ENCODE assay signal across 17 cellular contexts in genomic region chr17:9151091-9151490, GRCh38.
DNase-seq lines count a peak whose midpoint lies in the region; ATAC-seq and TF ChIP-seq lines count a peak whose summit lies in the region.
"Had no signal": no experiment of that assay in that cellular context is flagged by ENCODE, and none has a peak within 500 bp of the region (broad histone marks: within the 10 kb centered on the region; RNA-seq: fewer than 3 reads in every experiment).

No MANE protein-coding gene starts in this region.

- H3K4me3 ChIP-seq in Caco-2 (ENCODE audit: low read depth, low read length), result no peak overlapping the region
- no peak overlapping the region for H3K4me3 ChIP-seq in body of pancreas

- DNase-seq in Caco-2, result peak; percentile 69 to 73
- peak; percentile 95 for DNase-seq in NCI-H146 (lab: John Stamatoyannopoulos, UW)
- DNase-seq in body of pancreas, result peak in 1 of 4 donors; percentile 21
- no peak for DNase-seq in osteocyte (ENCODE audit: extremely low spot score, unreplicated experiment)
- no peak for DNase-seq in T1000 (lab: John Stamatoyannopoulos, UW)
- DNase-seq in activated CD4-positive, alpha-beta T cell treated with anti-CD3 and anti-CD28 coated beads, Interleukin-2, amount 50 U/mL, for 1 hour, result no peak
- DNase-seq in type B pancreatic cell (ENCODE audit: extremely low spot score, unreplicated experiment), result no peak
- no peak for DNase-seq in AG20443 (ENCODE audit: low spot score)
- DNase-seq: ACHN; activated CD4-positive, alpha-beta T cell treated with anti-CD3 and anti-CD28 coated beads for 36 hours; activated T-cell treated with anti-CD3 and anti-CD28 coated beads, Interleukin-2, amount 50 U/mL, for 1 hour; left cardiac atrium; naive thymus-derived CD8-positive, alpha-beta T cell; NCI-H226; stimulated activated naive CD4-positive, alpha-beta T cell; T-helper 17 cell had no signal

- intact Hi-C loops in Caco-2 (cut with micrococcal nuclease; ENCODE audit: unreplicated experiment) (no loop called here), body of pancreas (cut with DNase I) (no loop called here)

- H3K36me3 Mint-ChIP-seq in Caco-2 (ENCODE audit: insufficient read depth, unreplicated experiment) (no peaks in the 10 kb centered on the region), osteocyte (ENCODE audit: unreplicated experiment) (no peaks in the 10 kb centered on the region), type B pancreatic cell (no peaks in the 10 kb centered on the region)
- H3K36me3 Mint-ChIP-seq: naive thymus-derived CD8-positive, alpha-beta T cell had no signal

- CTCF ChIA-PET in Caco-2 (lab: Charles Lee), result no interaction called here

- TF ChIP-seq CTCF in Caco-2 (IDR thresholded peaks at IDR 0.05; ENCODE audit: insufficient read depth in 1 of 2, low read depth in 1 of 2, low read length in 1 of 2, severe bottlenecking in 1 of 2, unreplicated experiment in 1 of 2) (no peak), body of pancreas (IDR thresholded peaks at IDR 0.05) (no peak), osteocyte (IDR thresholded peaks at IDR 0.05) (no peak), type B pancreatic cell (conservative IDR thresholded peaks at IDR 0.05) (no peak)

- H3K4me1 ChIP-seq in Caco-2 (peaks cover 4% of the 10 kb centered on the region; the same call in 1 of the 2 replicates), body of pancreas (no peaks in the 10 kb centered on the region)

- H3K4me3 Mint-ChIP-seq in Caco-2 (ENCODE audit: unreplicated experiment), result no peak overlapping the region
- H3K4me3 Mint-ChIP-seq in osteocyte (ENCODE audit: unreplicated experiment), result no peak overlapping the region
- H3K4me3 Mint-ChIP-seq in type B pancreatic cell, result no peak overlapping the region
- H3K4me3 Mint-ChIP-seq: activated CD4-positive, alpha-beta T cell treated with anti-CD3 and anti-CD28 coated beads for 36 hours; naive thymus-derived CD8-positive, alpha-beta T cell; T-helper 17 cell had no signal

- no peaks in the 10 kb centered on the region; the same call in none of the 2 replicates for H3K27me3 ChIP-seq in Caco-2 (replicated peaks; ENCODE audit: control insufficient read depth, insufficient read depth, low read length)
- H3K27me3 ChIP-seq in body of pancreas, result no peaks in the 10 kb centered on the region

- H3K36me3 ChIP-seq in Caco-2 (ENCODE audit: control insufficient read depth, insufficient read depth, low read length) (no peaks in the 10 kb centered on the region), body of pancreas (replicated peaks in 1 of 2; ENCODE audit: insufficient read depth in 1 of 2, low read depth in 2 of 2) (no peaks in the 10 kb centered on the region)

- POLR2A ChIA-PET in Caco-2 (lab: Charles Lee), result no interaction called here

- WGBS in body of pancreas, 2 donors, result 19 to 22% methylated on average over 6 of the region's 6 CpGs

- BruUV-seq in Caco-2 (replicated peaks; lab: Mats Ljungman, UMichigan), result no TSS peak

- H3K27ac Mint-ChIP-seq in Caco-2 (ENCODE audit: unreplicated experiment), result no peak overlapping the region
- H3K27ac Mint-ChIP-seq in osteocyte (ENCODE audit: unreplicated experiment), result peak overlapping the region; percentile 94
- H3K27ac Mint-ChIP-seq in type B pancreatic cell, result no peak overlapping the region
- H3K27ac Mint-ChIP-seq: activated CD4-positive, alpha-beta T cell treated with anti-CD3 and anti-CD28 coated beads for 36 hours; T-helper 17 cell had no signal

- ATAC-seq in body of pancreas, result peak; percentile 55
- ATAC-seq: activated CD4-positive, alpha-beta T cell treated with anti-CD3 and anti-CD28 coated beads for 36 hours; naive thymus-derived CD8-positive, alpha-beta T cell; T-helper 17 cell had no signal

- TF ChIP-seq POLR2A in body of pancreas (IDR thresholded peaks at IDR 0.05), result no peak

- H3K9me3 Mint-ChIP-seq in Caco-2 (ENCODE audit: unreplicated experiment) (no peaks in the 10 kb centered on the region), osteocyte (ENCODE audit: unreplicated experiment) (peaks cover 3% of the 10 kb centered on the region), type B pancreatic cell (no peaks in the 10 kb centered on the region)
- H3K9me3 Mint-ChIP-seq: naive thymus-derived CD8-positive, alpha-beta T cell had no signal

- H3K4me1 Mint-ChIP-seq in Caco-2 (ENCODE audit: low read depth, unreplicated experiment) (peaks cover 6% of the 10 kb centered on the region), osteocyte (ENCODE audit: unreplicated experiment) (peaks cover 28% of the 10 kb centered on the region), type B pancreatic cell (ENCODE audit: unreplicated experiment) (peaks cover 16% of the 10 kb centered on the region)
- H3K4me1 Mint-ChIP-seq: activated CD4-positive, alpha-beta T cell treated with anti-CD3 and anti-CD28 coated beads for 36 hours; naive thymus-derived CD8-positive, alpha-beta T cell; T-helper 17 cell had no signal

- H3K9me3 ChIP-seq in Caco-2, result no peaks in the 10 kb centered on the region
- H3K9me3 ChIP-seq in body of pancreas, result no peaks in the 10 kb centered on the region

- H3K27me3 Mint-ChIP-seq in Caco-2 (ENCODE audit: insufficient read depth, unreplicated experiment) (no peaks in the 10 kb centered on the region), osteocyte (ENCODE audit: unreplicated experiment) (no peaks in the 10 kb centered on the region), type B pancreatic cell (peaks cover 29% of the 10 kb centered on the region)

- H3K27ac ChIP-seq in body of pancreas, result peak overlapping the region in 3 of 4 donors; percentile 48 to 58 (median 55)
- H3K27ac ChIP-seq: epithelial cell of prostate had no signal

Comparison
In these comparisons a context has a peak if more than half of its experiments do, and no peak if none do; other contexts are left out.
1. DNase-seq: peak in Caco-2 (2 of 2) and NCI-H146 (single experiment); none in osteocyte (single experiment), T1000 (single experiment), activated CD4-positive, alpha-beta T cell treated with anti-CD3 and anti-CD28 coated beads, Interleukin-2, amount 50 U/mL, for 1 hour (single experiment), type B pancreatic cell (single experiment) and AG20443 (single experiment).